Comparison of ENCODE assay signal across 8 cellular contexts in genomic region chr12:14845350-14845750, GRCh38. TPM values are rescaled to one million over a fixed set of nuclear protein-coding genes. Genes with fewer than 3 reads are reported as not detected.
DNase-seq lines count a peak whose midpoint lies in the region; ATAC-seq and TF ChIP-seq lines count a peak whose summit lies in the region.

No MANE protein-coding gene starts in this region.

- intact Hi-C loops in MCF 10A (cut with micrococcal nuclease) = loop anchor here (1.0 to 10.0 kb wide), 8 partner anchors 34 to 677 kb away; partner anchors contain the start of gene RERG

- H3K4me1 Mint-ChIP-seq in MCF 10A (ENCODE audit: insufficient read depth, unreplicated experiment) = peaks cover 23% of the 10 kb centered on the region

- no peaks in the 10 kb centered on the region for H3K36me3 Mint-ChIP-seq in MCF 10A (ENCODE audit: insufficient read depth, unreplicated experiment)

- CTCF ChIA-PET in MCF 10A (lab: Yijun Ruan, JAX) = interaction anchor here (0.6 to 7.1 kb wide), 13 partner anchors 9 to 376 kb away, joined by 3 to 121 read pairs (median 5); partner anchors contain the start of gene RERG

- DNase-seq in activated gamma-delta T cell treated with Interleukin-2 at 50 U/mL for 16 hours (peak; percentile 47), activated gamma-delta T cell (lab: John Stamatoyannopoulos, UW) (no peak), Kasumi-1 (lab: John Stamatoyannopoulos, UW) (peak; percentile 44 to 48), SKM-1 (lab: John Stamatoyannopoulos, UW; ENCODE audit: unreplicated experiment) (peak; percentile 4), MCF 10A (ENCODE audit: unreplicated experiment) (peak; percentile 74), iris pigment epithelial cell (ENCODE audit: low read depth) (peak; percentile 65)
- DNase-seq in stimulated activated CD4-positive, alpha-beta T cell treated with anti-CD3 and anti-CD28 coated beads, Interleukin-2, amount 100 ng/mL, for 48 hours = peak; percentile 23 to 29

- no TSS peak for BruUV-seq in MCF 10A (replicated peaks; lab: Mats Ljungman, UMichigan)

- peak overlapping the region; percentile 78 for H3K27ac Mint-ChIP-seq in MCF 10A (ENCODE audit: low read depth, unreplicated experiment)

- H3K27me3 Mint-ChIP-seq in MCF 10A (ENCODE audit: insufficient read depth, unreplicated experiment) = no peaks in the 10 kb centered on the region

- ATAC-seq in GM18502 (IDR thresholded peaks at IDR 0.05; ENCODE audit: poor library complexity, unreplicated experiment) = no peak

- POLR2A ChIA-PET in MCF 10A (lab: Yijun Ruan, JAX) = interaction anchor here (0.6 to 1.5 kb wide), 4 partner anchors 30 to 377 kb away, joined by 3 to 8 read pairs (median 4); no protein-coding TSS in a partner anchor

- no peaks in the 10 kb centered on the region for H3K9me3 Mint-ChIP-seq in MCF 10A (ENCODE audit: unreplicated experiment)

- peak; percentile 68 for TF ChIP-seq CTCF in MCF 10A (IDR thresholded peaks at IDR 0.05; ENCODE audit: unreplicated experiment)

- H3K4me3 Mint-ChIP-seq in MCF 10A (ENCODE audit: unreplicated experiment) = no peak overlapping the region

RNA-seq across cellular contexts. Expression of gene ART4, which starts 2.0 kb away (rescaled TPM):
- total RNA-seq in MCF 10A (2022) = not detected in 2 replicates

RNA-seq across cellular contexts. Expression of gene SMCO3, which starts 31.4 kb away (rescaled TPM):
- 0.20 TPM in 1 of 2 replicates, not detected in the other for total RNA-seq in MCF 10A (2022)

RNA-seq across cellular contexts. Expression of gene MGP, which starts 40.3 kb away (rescaled TPM):
- total RNA-seq in MCF 10A (2022) = 1.3 and 4.8 TPM in 2 replicates

RNA-seq across cellular contexts. Expression of gene C12orf60, which starts 41.9 kb away (rescaled TPM):
- 2.2 and 2.6 TPM in 2 replicates for total RNA-seq in MCF 10A (2022)

RNA-seq across cellular contexts. Expression of gene WBP11, which starts 42.1 kb away (rescaled TPM):
- total RNA-seq in MCF 10A (2022) = 51.3 and 56.6 TPM in 2 replicates
